In genomic region chr17:57879437-57880085, GRCh38 we compare ENCODE assay signal across 9 cellular contexts. TPM values are rescaled to one million over a fixed set of nuclear protein-coding genes. Genes with fewer than 3 reads are reported as not detected.
DNase-seq lines count a peak whose midpoint lies in the region; ATAC-seq and TF ChIP-seq lines count a peak whose summit lies in the region.
"Had no signal": no experiment of that assay in that cellular context is flagged by ENCODE, and none has a peak within 500 bp of the region (broad histone marks: within the 10 kb centered on the region; RNA-seq: fewer than 3 reads in every experiment).

No MANE protein-coding gene starts in this region.

- POLR2A ChIA-PET in HCT116 (lab: Charles Lee), result interaction anchor here (1.0 to 2.6 kb wide), 5 partner anchors 9 to 19 kb away, joined by 3 to 9 read pairs (median 5); no protein-coding TSS in a partner anchor
- POLR2A ChIA-PET in Panc1 (lab: Charles Lee), result no interaction called here

- peak overlapping the region in 1 of 2 experiments; percentile 26; a peak in 2 of 4 replicates for H3K4me3 ChIP-seq in HCT116 (replicated peaks in 1 of 2; ENCODE audit: low read depth in 1 of 2, low read length in 2 of 2)
- H3K4me3 ChIP-seq in Panc1 (ENCODE audit: low read depth in 2 of 2, low read length in 2 of 2), result no peak overlapping the region
- no peak overlapping the region for H3K4me3 ChIP-seq in hepatocyte
- no peak overlapping the region for H3K4me3 ChIP-seq in smooth muscle cell

- H3K27ac ChIP-seq in HCT116 (ENCODE audit: low read depth, low read length) (peak overlapping the region; percentile 75), Panc1 (ENCODE audit: low read length) (peak overlapping the region; percentile 95), hepatocyte (peak overlapping the region; percentile 95), smooth muscle cell (ENCODE audit: low read depth) (peak overlapping the region; percentile 81)

- 46% methylated on average over 12 of the region's 12 CpGs for WGBS in hepatocyte (ENCODE audit: low lambda C conversion rate, missing lambda C conversion rate)
- 54% methylated on average over 12 of the region's 12 CpGs for WGBS in smooth muscle cell (ENCODE audit: low lambda C conversion rate)

- H3K4me1 ChIP-seq in HCT116 (ENCODE audit: control insufficient read depth in 1 of 2, insufficient read depth in 2 of 2, low read length in 2 of 2) (peaks cover 71 to 92% of the 10 kb centered on the region in 2 experiments), Panc1 (ENCODE audit: control insufficient read depth, insufficient read depth, low read length) (peaks cover 74% of the 10 kb centered on the region), hepatocyte (ENCODE audit: insufficient read depth) (peaks cover 57% of the 10 kb centered on the region), smooth muscle cell (ENCODE audit: low read depth) (peaks cover 51% of the 10 kb centered on the region)

- H3K9ac ChIP-seq in HCT116 (ENCODE audit: low read length) (peak overlapping the region; percentile 59), smooth muscle cell (ENCODE audit: low read depth) (peak overlapping the region; percentile 16)

- H3K27me3 ChIP-seq in HCT116 (ENCODE audit: insufficient read depth, low read length), result no peaks in the 10 kb centered on the region
- no peaks in the 10 kb centered on the region for H3K27me3 ChIP-seq in Panc1 (ENCODE audit: control insufficient read depth, insufficient read depth, low read length)
- no peaks in the 10 kb centered on the region for H3K27me3 ChIP-seq in hepatocyte
- no peaks in the 10 kb centered on the region for H3K27me3 ChIP-seq in smooth muscle cell (ENCODE audit: low read depth)

- RAD21 ChIA-PET in HCT116 (lab: Charles Lee; ENCODE audit: low non-redundant PET in 1 of 2, low total read pairs in 2 of 2, uncharacterized antibody in 2 of 2, unreplicated experiment in 2 of 2), result interaction anchor here (0.9 to 2.3 kb wide), 5 partner anchors 11 to 121 kb away, joined by 3 to 8 read pairs (median 4); no protein-coding TSS in a partner anchor

- no peaks in the 10 kb centered on the region for H4K20me1 ChIP-seq in HCT116 (ENCODE audit: insufficient read depth)
- no peaks in the 10 kb centered on the region for H4K20me1 ChIP-seq in hepatocyte (ENCODE audit: insufficient read depth, poor library complexity, severe bottlenecking)
- no peaks in the 10 kb centered on the region for H4K20me1 ChIP-seq in smooth muscle cell (ENCODE audit: low read depth)

- in situ Hi-C loops in Panc1 (cut with HindIII; ENCODE audit: low pct_unique_long_range_greater_than_20kb, low sequenced_read_pairs), result no loop called here

- DNase-seq in HCT116 (ENCODE audit: low read depth, low spot score) (no peak), Panc1 (ENCODE audit: low read depth, low spot score) (no peak), hepatocyte (ENCODE audit: low spot score) (peak; percentile 72), smooth muscle cell (lab: John Stamatoyannopoulos, UW; ENCODE audit: unreplicated experiment) (no peak), DMS114 treated with DMSO at 0.1 percent for 48 hours (lab: John Stamatoyannopoulos, UW; ENCODE audit: unreplicated experiment) (no peak), ureter (ENCODE audit: low spot score) (no peak)
- DNase-seq: naive thymus-derived CD4-positive, alpha-beta T cell; NCI-H146 had no signal

- TF ChIP-seq RAD21 in HCT116 (IDR thresholded peaks at IDR 0.05; ENCODE audit: low read depth), result no peak

- H2AFZ ChIP-seq in HCT116 (ENCODE audit: low read depth, low read length, poor library complexity, severe bottlenecking) (no peak overlapping the region), hepatocyte (no peak overlapping the region), smooth muscle cell (ENCODE audit: low read depth) (no peak overlapping the region)

- H3K79me2 ChIP-seq in HCT116 (ENCODE audit: insufficient read depth, low read length) (peaks cover 4% of the 10 kb centered on the region; the same call in 1 of the 2 replicates), hepatocyte (no peaks in the 10 kb centered on the region), smooth muscle cell (ENCODE audit: low read depth) (no peaks in the 10 kb centered on the region)

- ATAC-seq in HCT116 (peak; percentile 58), Panc1 (peak; percentile 50), GM21381 (IDR thresholded peaks at IDR 0.05; ENCODE audit: unreplicated experiment) (no peak)

- no peak for TF ChIP-seq CTCF in HCT116 (IDR thresholded peaks at IDR 0.05 in 2 of 3, conservative IDR thresholded peaks at IDR 0.05 in 1 of 3; ENCODE audit: borderline replicate concordance in 1 of 3, insufficient read depth in 1 of 3, low read depth in 2 of 3, low read length in 2 of 3)
- no peak for TF ChIP-seq CTCF in Panc1 (IDR thresholded peaks at IDR 0.05)
- no peak for TF ChIP-seq CTCF in hepatocyte (IDR thresholded peaks at IDR 0.05; ENCODE audit: poor library complexity)
- no peak for TF ChIP-seq CTCF in smooth muscle cell (IDR thresholded peaks at IDR 0.05; ENCODE audit: borderline replicate concordance, insufficient read depth, poor library complexity, severe bottlenecking)

- peaks cover 46% of the 10 kb centered on the region for H3F3A ChIP-seq in smooth muscle cell (ENCODE audit: low read depth)

- TF ChIP-seq POLR2A in HCT116 (IDR thresholded peaks at IDR 0.05; ENCODE audit: borderline replicate concordance, extremely low read depth, insufficient read depth, insufficient read length), result no peak

- intact Hi-C loops in HCT116 (cut with micrococcal nuclease), result loop anchor here (5.0 kb wide), 1 partner anchor 108 kb away; the partner anchor contains the start of gene VEZF1
- intact Hi-C loops in Panc1 (cut with micrococcal nuclease; ENCODE audit: unreplicated experiment), result loop anchor here (5.0 kb wide), 1 partner anchor 68 kb away; no protein-coding TSS in a partner anchor

- peak overlapping the region; percentile 67 for H3K4me2 ChIP-seq in HCT116 (ENCODE audit: low read length)
- H3K4me2 ChIP-seq in hepatocyte, result peak overlapping the region; percentile 58
- H3K4me2 ChIP-seq in smooth muscle cell, result peak overlapping the region; percentile 22

- BruUV-seq in HCT116 (replicated peaks; lab: Mats Ljungman, UMichigan) (no TSS peak), Panc1 (replicated peaks; lab: Mats Ljungman, UMichigan) (no TSS peak)

- H3K9me2 ChIP-seq in HCT116 (ENCODE audit: insufficient read depth) (no peaks in the 10 kb centered on the region), hepatocyte (replicated peaks; ENCODE audit: insufficient read depth) (no peaks in the 10 kb centered on the region)

- CTCF ChIA-PET in HCT116 (lab: Charles Lee) (interaction anchor here (0.7 to 2.4 kb wide), 7 partner anchors 10 to 120 kb away, joined by 3 to 11 read pairs (median 4); no protein-coding TSS in a partner anchor), Panc1 (lab: Charles Lee) (no interaction called here)

- H3K9me3 ChIP-seq in HCT116 (ENCODE audit: control insufficient read depth in 1 of 2, insufficient read depth in 1 of 2, low read depth in 1 of 2, low read length in 2 of 2), result no peaks in the 10 kb centered on the region; a peak in 1 of 4 replicates
- H3K9me3 ChIP-seq in Panc1 (ENCODE audit: control insufficient read depth, insufficient read depth, low read depth, low read length), result no peaks in the 10 kb centered on the region
- no peaks in the 10 kb centered on the region for H3K9me3 ChIP-seq in hepatocyte (ENCODE audit: low read depth)
- no peaks in the 10 kb centered on the region for H3K9me3 ChIP-seq in smooth muscle cell (replicated peaks; ENCODE audit: low read depth)

- H3K36me3 ChIP-seq in HCT116 (ENCODE audit: control insufficient read depth in 1 of 2, insufficient read depth in 2 of 2, low read length in 2 of 2), result peaks cover 0 to 24% of the 10 kb centered on the region in 2 experiments; a peak in 2 of 4 replicates
- no peaks in the 10 kb centered on the region for H3K36me3 ChIP-seq in Panc1 (ENCODE audit: control insufficient read depth, insufficient read depth, low read length)
- H3K36me3 ChIP-seq in hepatocyte (replicated peaks; ENCODE audit: insufficient read depth, low read depth), result no peaks in the 10 kb centered on the region
- no peaks in the 10 kb centered on the region for H3K36me3 ChIP-seq in smooth muscle cell (ENCODE audit: low read depth)

TF ChIP-seq in HCT116, 20 proteins besides CTCF, POLR2A, EP300 and RAD21:
- TF ChIP-seq ZNF274 (IDR thresholded peaks at IDR 0.05; ENCODE audit: low read depth, low read length), result no peak
- TF ChIP-seq, protein P1, sequence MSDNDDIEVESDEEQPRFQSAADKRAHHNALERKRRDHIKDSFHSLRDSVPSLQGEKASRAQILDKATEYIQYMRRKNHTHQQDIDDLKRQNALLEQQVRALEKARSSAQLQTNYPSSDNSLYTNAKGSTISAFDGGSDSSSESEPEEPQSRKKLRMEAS (IDR thresholded peaks at IDR 0.05), result peak; percentile 29

RNA-seq across cellular contexts. Expression of gene MRPS23, which starts 29.7 kb away (rescaled TPM):
- total RNA-seq in HCT116 (2021; ENCODE audit: unreplicated experiment) (109 TPM), Panc1 (2021; ENCODE audit: unreplicated experiment) (85.4 TPM), hepatocyte (21.9 and 35.1 TPM in 2 replicates), smooth muscle cell (32.3 and 33.1 TPM in 2 replicates), ureter (37.5 TPM)
- 69.5 and 101 TPM in 2 replicates for polyA plus RNA-seq in HCT116 (2012)
- polyA plus RNA-seq in Panc1 (2012; ENCODE audit: insufficient read length), result 76.8 TPM
- polyA plus RNA-seq in hepatocyte (44.2 and 50.4 TPM in 2 replicates), smooth muscle cell (48.4 and 51.1 TPM in 2 replicates)
